ENCODE assay signal across 8 cellular contexts in genomic region chr11:68215087-68215445, GRCh38. TPM values are rescaled to one million over a fixed set of nuclear protein-coding genes. Genes with fewer than 3 reads are reported as not detected.
A peak's percentile ranks its signal among the peaks of the same experiment; 100 is the strongest.
DNase-seq lines count a peak whose midpoint lies in the region; ATAC-seq and TF ChIP-seq lines count a peak whose summit lies in the region.

No MANE protein-coding gene starts in this region.

- H3K36me3 ChIP-seq in mucosa of descending colon (ENCODE audit: low read depth) (no peaks in the 10 kb centered on the region), upper lobe of right lung (no peaks in the 10 kb centered on the region)

- ATAC-seq in mucosa of descending colon (no peak), upper lobe of right lung (no peak), GM19324 (IDR thresholded peaks at IDR 0.05; ENCODE audit: low FRiP score, unreplicated experiment) (no peak)

- H3K4me3 ChIP-seq in mucosa of descending colon: no peak overlapping the region
- H3K4me3 ChIP-seq in upper lobe of right lung: no peak overlapping the region

- intact Hi-C loops in mucosa of descending colon (cut with DNase I, micrococcal nuclease): no loop called here
- intact Hi-C loops in upper lobe of right lung (cut with DNase I): no loop called here

- no peak overlapping the region for H3K27ac ChIP-seq in upper lobe of right lung

- H3K4me1 ChIP-seq in mucosa of descending colon (ENCODE audit: low read depth) (peaks cover 33% of the 10 kb centered on the region), upper lobe of right lung (peaks cover 25% of the 10 kb centered on the region)

- H3K9me3 ChIP-seq in mucosa of descending colon (no peaks in the 10 kb centered on the region), upper lobe of right lung (no peaks in the 10 kb centered on the region)

- TF ChIP-seq CTCF in mucosa of descending colon (IDR thresholded peaks at IDR 0.05): no peak
- TF ChIP-seq CTCF in upper lobe of right lung (IDR thresholded peaks at IDR 0.05): no peak

- H3K27me3 ChIP-seq in upper lobe of right lung: no peaks in the 10 kb centered on the region

- DNase-seq in stimulated activated CD4-positive, alpha-beta T cell treated with anti-CD3 and anti-CD28 coated beads, Interleukin-12 subunit alpha, Interleukin-12 subunit beta, amount 100 ng/mL, for 4 hours: peak; percentile 35
- DNase-seq in stimulated activated CD4-positive, alpha-beta T cell treated with anti-CD3 and anti-CD28 coated beads, Interleukin-2, amount 100 ng/mL, for 48 hours: no peak
- DNase-seq in activated CD8-positive, alpha-beta memory T cell treated with anti-CD3 and anti-CD28 coated beads, Interleukin-2, amount 50 U/mL, for 48 hours: peak; percentile 64
- DNase-seq in mucosa of descending colon: peak in 2 of 3 donors; percentile 26 to 38
- peak; percentile 82 for DNase-seq in upper lobe of right lung
- DNase-seq in HuH-7.5 (ENCODE audit: low spot score): no peak
- DNase-seq in mesenteric fat pad (ENCODE audit: low spot score): no peak

RNA-seq across cellular contexts. Expression of gene KMT5B, which starts 2.0 kb away (rescaled TPM):
- 10 to 100 TPM; 56.4 to 71.3 (median 65.1) TPM for total RNA-seq in mucosa of descending colon
- total RNA-seq in upper lobe of right lung: 43.9 TPM
- 29.4 TPM for total RNA-seq in mesenteric fat pad

RNA-seq across cellular contexts. Expression of gene C11orf24, which starts 56.7 kb away (rescaled TPM):
- 10 to 100 TPM; 51.8 to 83.2 (median 53.2) TPM for total RNA-seq in mucosa of descending colon
- 26.7 TPM for total RNA-seq in upper lobe of right lung
- total RNA-seq in mesenteric fat pad: 50.9 TPM

Comparison
In these comparisons a context has a peak if more than half of its experiments do, and no peak if none do; other contexts are left out.
1. DNase-seq: peak in stimulated activated CD4-positive, alpha-beta T cell treated with anti-CD3 and anti-CD28 coated beads, Interleukin-12 subunit alpha, Interleukin-12 subunit beta, amount 100 ng/mL, for 4 hours (single experiment), activated CD8-positive, alpha-beta memory T cell treated with anti-CD3 and anti-CD28 coated beads, Interleukin-2, amount 50 U/mL, for 48 hours (single experiment), mucosa of descending colon (2 of 3) and upper lobe of right lung (single experiment); none in stimulated activated CD4-positive, alpha-beta T cell treated with anti-CD3 and anti-CD28 coated beads, Interleukin-2, amount 100 ng/mL, for 48 hours (0 of 2), HuH-7.5 (single experiment) and mesenteric fat pad (single experiment).